In genomic region chr2:20615046-20615465, GRCh38 we compare ENCODE assay signal across 1 cellular context.
TF ChIP-seq lines count a peak whose summit lies in the region.

No MANE protein-coding gene starts in this region.

TF ChIP-seq in H1, 55 proteins besides CTCF, POLR2A, EP300 and RAD21:
- no peak for TF ChIP-seq KDM1A (IDR thresholded peaks at IDR 0.05; ENCODE audit: borderline replicate concordance, low read length)
